ENCODE assay signal across 8 cellular contexts in the genomic region with DNA sequence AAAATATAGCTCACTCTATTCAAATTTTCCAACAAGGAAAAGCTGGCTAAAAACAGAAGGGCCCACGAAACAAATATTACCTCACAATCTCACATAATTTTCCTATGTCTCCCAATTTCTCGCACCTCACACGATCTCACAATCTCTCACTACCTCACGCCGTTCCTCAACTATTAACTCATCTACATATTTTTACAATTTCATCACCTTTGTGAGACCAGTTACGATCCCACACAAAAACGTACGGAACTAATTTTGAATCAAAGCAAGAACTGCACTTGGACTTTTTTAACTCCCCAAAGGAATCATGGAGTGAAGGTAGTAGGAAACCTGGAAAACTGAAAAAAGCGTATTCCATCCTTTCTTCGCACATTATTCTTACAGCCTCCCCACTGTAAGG. TPM values are rescaled to one million over a fixed set of nuclear protein-coding genes. Genes with fewer than 3 reads are reported as not detected.
A peak's percentile ranks its signal among the peaks of the same experiment; 100 is the strongest.
DNase-seq lines count a peak whose midpoint lies in the region; ATAC-seq, FAIRE-seq and TF ChIP-seq lines count a peak whose summit lies in the region.

No MANE protein-coding gene starts in this region.

- WGBS in HUES64, result 16% methylated on average over 10 of the region's 10 CpGs

- TF ChIP-seq CTCF in AG04450 (IDR thresholded peaks at IDR 0.05; ENCODE audit: low read depth, low read length), result no peak
- TF ChIP-seq CTCF in bronchial epithelial cell (IDR thresholded peaks at IDR 0.05; ENCODE audit: insufficient read depth, low read length, severe bottlenecking), result no peak

- DNase-seq in AG04450 (ENCODE audit: low read depth, low spot score) (peak; percentile 3), bronchial epithelial cell (ENCODE audit: low read depth) (peak; percentile 77), GM19239 (ENCODE audit: insufficient read length, low spot score) (no peak), NCI-H1105 (lab: John Stamatoyannopoulos, UW) (no peak)
- DNase-seq in central memory CD4-positive, alpha-beta T cell, result no peak

- no peak for ATAC-seq in HG02571 (IDR thresholded peaks at IDR 0.05; ENCODE audit: unreplicated experiment)

- H3K4me3 ChIP-seq in AG04450 (ENCODE audit: low read depth, low read length) (peak overlapping the region; percentile 95), HUES64 (ENCODE audit: low read length) (peak overlapping the region; percentile 80), bronchial epithelial cell (ENCODE audit: low read depth, low read length) (peak overlapping the region; percentile 80), muscle layer of colon (ENCODE audit: low read depth in 1 of 2, low read length in 2 of 2) (peak overlapping the region; percentile 79 to 97)

- H3K27ac ChIP-seq in AG04450 (ENCODE audit: low read depth, low read length), result peak overlapping the region; percentile 86
- H3K27ac ChIP-seq in HUES64 (ENCODE audit: low read depth, low read length), result peak overlapping the region; percentile 90
- H3K27ac ChIP-seq in muscle layer of colon (ENCODE audit: low read depth, low read length), result peak overlapping the region; percentile 86

- H3K4me1 ChIP-seq in HUES64 (ENCODE audit: insufficient read depth, low read length) (peaks cover 4% of the 10 kb centered on the region; the same call in 1 of the 2 replicates), muscle layer of colon (ENCODE audit: insufficient read depth, low read length) (peaks cover 13% of the 10 kb centered on the region)

- POLR2A ChIA-PET in AG04450 (lab: Yijun Ruan, JAX), result interaction anchor here (0.5 to 2.2 kb wide), 6 partner anchors 19 to 129 kb away, joined by 3 to 11 read pairs (median 6); a partner anchor contains a TSS

- peaks cover 5% of the 10 kb centered on the region; the same call in 1 of the 2 replicates for H3K36me3 ChIP-seq in HUES64 (ENCODE audit: insufficient read depth, low read length)
- H3K36me3 ChIP-seq in bronchial epithelial cell (ENCODE audit: control insufficient read depth, insufficient read depth, low read length), result no peaks in the 10 kb centered on the region
- no peaks in the 10 kb centered on the region for H3K36me3 ChIP-seq in muscle layer of colon (ENCODE audit: insufficient read depth, low read length)

- CTCF ChIA-PET in AG04450 (lab: Charles Lee), result interaction anchor here (0.5 to 3.7 kb wide), 5 partner anchors 17 to 153 kb away, joined by 3 to 18 read pairs (median 4); no protein-coding TSS in a partner anchor

- H3K9ac ChIP-seq in HUES64 (ENCODE audit: low read depth, low read length) (peak overlapping the region; percentile 85), muscle layer of colon (ENCODE audit: low read length) (peak overlapping the region; percentile 50)

- H3K9me3 ChIP-seq in AG04450 (ENCODE audit: control insufficient read depth, insufficient read depth, low read length) (peaks cover 4% of the 10 kb centered on the region), HUES64 (ENCODE audit: insufficient read depth, low read depth, low read length) (no peaks in the 10 kb centered on the region), muscle layer of colon (ENCODE audit: low read length) (no peaks in the 10 kb centered on the region)

- H3K27me3 ChIP-seq in AG04450 (ENCODE audit: control insufficient read depth, insufficient read depth, low read length) (no peaks in the 10 kb centered on the region), HUES64 (ENCODE audit: insufficient read depth, low read length) (no peaks in the 10 kb centered on the region), bronchial epithelial cell (ENCODE audit: control insufficient read depth, insufficient read depth, low read length) (no peaks in the 10 kb centered on the region), muscle layer of colon (ENCODE audit: control insufficient read depth in 1 of 2, insufficient read depth in 2 of 2, low read length in 2 of 2) (no peaks in the 10 kb centered on the region)

- no peak for FAIRE-seq in bronchial epithelial cell (lab: Jason Lieb, UNC)
- no peak for FAIRE-seq in GM19239 (lab: Jason Lieb, UNC)

RNA-seq across cellular contexts. Expression of a gene that starts 1.1 kb away (rescaled TPM):
- polyA plus RNA-seq in AG04450 (2011; rRNA removed), result 57.2 and 68.2 TPM in 2 replicates
- 13.7 and 27.0 TPM in 2 replicates for polyA minus RNA-seq in AG04450 (2011; rRNA and poly(A)+ RNA removed)
- 153 TPM for polyA plus RNA-seq in HUES64 (2013, experiment 1 of 2)
- polyA plus RNA-seq in HUES64 (2013, experiment 2 of 2), result 173 TPM
- total RNA-seq in bronchial epithelial cell, result 22.1 and 27.5 TPM in 2 replicates

RNA-seq across cellular contexts. Expression of a gene that starts 7.4 kb away (rescaled TPM):
- 16.0 and 17.2 TPM in 2 replicates for polyA plus RNA-seq in AG04450 (2011; rRNA removed)
- 14.2 and 22.0 TPM in 2 replicates for polyA minus RNA-seq in AG04450 (2011; rRNA and poly(A)+ RNA removed)
- polyA plus RNA-seq in HUES64 (2013, experiment 1 of 2), result 15.4 TPM
- 16.5 TPM for polyA plus RNA-seq in HUES64 (2013, experiment 2 of 2)
- 14.7 and 22.7 TPM in 2 replicates for total RNA-seq in bronchial epithelial cell

RNA-seq across cellular contexts. Expression of a gene that starts 52.0 kb away (rescaled TPM):
- 237 and 251 TPM in 2 replicates for polyA plus RNA-seq in AG04450 (2011; rRNA removed)
- 179 and 186 TPM in 2 replicates for polyA minus RNA-seq in AG04450 (2011; rRNA and poly(A)+ RNA removed)
- 101 TPM for polyA plus RNA-seq in HUES64 (2013, experiment 1 of 2)
- polyA plus RNA-seq in HUES64 (2013, experiment 2 of 2), result 104 TPM
- 84.2 and 176 TPM in 2 replicates for total RNA-seq in bronchial epithelial cell

Comparison
In these comparisons a context has a peak if more than half of its experiments do, and no peak if none do; other contexts are left out.
1. DNase-seq: peak in AG04450 (single experiment) and bronchial epithelial cell (single experiment); none in GM19239 (single experiment), central memory CD4-positive, alpha-beta T cell (single experiment) and NCI-H1105 (single experiment).
2. Peak in every context shown above with its lines, with median percentiles within 50 percentile points of each other: H3K27ac ChIP-seq and H3K4me3 ChIP-seq.